In the genomic region with DNA sequence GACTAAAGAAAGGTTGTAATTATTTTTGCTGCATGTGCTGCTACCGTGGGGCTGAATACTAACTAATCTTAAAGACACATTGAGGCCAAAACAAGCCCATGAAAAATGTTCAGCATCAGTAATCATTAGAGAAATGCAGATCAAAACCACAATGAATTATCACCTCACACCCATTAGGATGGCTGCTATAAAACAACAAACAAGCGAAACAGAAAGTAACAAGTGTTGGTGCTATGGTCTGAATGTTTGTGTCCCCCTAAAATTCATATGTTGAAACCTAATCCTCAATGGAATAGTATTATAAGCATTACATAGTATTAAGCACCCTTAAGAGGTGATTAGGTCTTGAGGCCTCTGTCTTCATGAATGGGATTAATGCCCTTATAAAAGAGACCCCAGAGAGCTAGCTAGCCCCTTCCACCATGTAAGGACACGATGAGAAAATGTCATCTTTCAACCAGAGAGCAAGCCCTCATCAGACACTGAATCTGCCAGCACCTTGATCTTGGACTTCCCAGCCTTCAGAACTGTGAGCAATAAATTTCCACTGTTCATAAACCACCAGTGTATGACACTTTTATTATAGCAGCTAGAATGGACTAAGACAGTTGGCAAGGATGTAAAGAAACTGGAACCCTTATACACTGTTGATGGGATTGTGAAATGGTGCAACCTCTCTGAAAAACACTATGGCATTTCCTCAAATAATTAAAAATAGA, we compare ENCODE assay signal across 16 cellular contexts.
"Had no signal": no experiment of that assay in that cellular context is flagged by ENCODE, and none has a peak within 500 bp of the region (broad histone marks: within the 10 kb centered on the region; RNA-seq: fewer than 3 reads in every experiment).

No MANE protein-coding gene starts in this region.

- H3K27me3 ChIP-seq: esophagus squamous epithelium, upper lobe of left lung had no signal

- H3K9me3 ChIP-seq: esophagus squamous epithelium, lower lobe of right lung, psoas muscle, upper lobe of left lung had no signal

- H3K36me3 ChIP-seq: esophagus squamous epithelium, lower lobe of right lung, upper lobe of left lung had no signal

- H3K27ac ChIP-seq: coronary artery, esophagus squamous epithelium, lower lobe of right lung, psoas muscle, upper lobe of left lung had no signal

- H3K4me3 ChIP-seq: coronary artery, esophagus squamous epithelium, lower lobe of right lung, psoas muscle, upper lobe of left lung had no signal

- ATAC-seq: activated CD8-positive, alpha-beta T cell treated with anti-CD3 and anti-CD28 coated beads, Interleukin-2, amount 10 ng/mL, durations not matched to agents 7 days and 5 days; activated naive CD4-positive, alpha-beta T cell treated with anti-CD3 and anti-CD28 coated beads, Interleukin-2, amount 50 U/mL, for 72 hours; activated T-cell treated with anti-CD3 and anti-CD28 coated beads, Interleukin-2, amount 50 U/mL, for 72 hours; lower lobe of right lung; sciatic nerve; stimulated activated naive CD8-positive, alpha-beta T cell treated with anti-CD3 and anti-CD28 coated beads, Interleukin-15, amount 100 ng/mL, for 72 hours had no signal

- H3K4me1 ChIP-seq: esophagus squamous epithelium, lower lobe of right lung, psoas muscle, upper lobe of left lung had no signal

- DNase-seq: activated CD4-positive, alpha-beta T cell treated with anti-CD3 and anti-CD28 coated beads for 4 hours; activated CD8-positive, alpha-beta memory T cell treated with anti-CD3 and anti-CD28 coated beads, Interleukin-2, amount 50 U/mL, for 4 hours; activated CD8-positive, alpha-beta T cell treated with anti-CD3 and anti-CD28 coated beads, Interleukin-2, amount 10 ng/mL, durations not matched to agents 7 days and 5 days; activated gamma-delta T cell; activated T-cell treated with anti-CD3 and anti-CD28 coated beads, Interleukin-2, amount 50 U/mL, for 72 hours; central memory CD4-positive, alpha-beta T cell; esophagus squamous epithelium; glutamatergic neuron; lower lobe of right lung; psoas muscle; stimulated activated naive CD8-positive, alpha-beta T cell treated with anti-CD3 and anti-CD28 coated beads, Interleukin-15, amount 100 ng/mL, for 72 hours; T-helper 2 cell; upper lobe of left lung had no signal
